1 cellular context compared by ENCODE assay signal in genomic region chr1:24292887-24293286, GRCh38.
TF ChIP-seq lines count a peak whose summit lies in the region.

No MANE protein-coding gene starts in this region.

TF ChIP-seq in IMR-90, 13 proteins besides CTCF, POLR2A, EP300 and RAD21:
- TF ChIP-seq MXI1 (IDR thresholded peaks at IDR 0.05; ENCODE audit: borderline replicate concordance, low read depth, low read length) (no peak), RFX5 (IDR thresholded peaks at IDR 0.05; ENCODE audit: low read depth, low read length) (no peak), FOS (IDR thresholded peaks at IDR 0.05; ENCODE audit: low read depth, low read length) (no peak), CHD1 (IDR thresholded peaks at IDR 0.05; ENCODE audit: low read depth, low read length) (no peak), SMC3 (IDR thresholded peaks at IDR 0.05; ENCODE audit: low read depth, low read length) (no peak), ELK1 (IDR thresholded peaks at IDR 0.05; ENCODE audit: borderline replicate concordance, low read depth, low read length) (no peak), BHLHE40 (IDR thresholded peaks at IDR 0.05; ENCODE audit: low read depth, low read length) (no peak), MAFK (IDR thresholded peaks at IDR 0.05; ENCODE audit: low read depth, low read length) (no peak), MAZ (IDR thresholded peaks at IDR 0.05; ENCODE audit: borderline replicate concordance, low read depth, low read length) (no peak), RCOR1 (IDR thresholded peaks at IDR 0.05; ENCODE audit: insufficient replicate concordance, low read length) (no peak), CEBPB (IDR thresholded peaks at IDR 0.05; ENCODE audit: low read depth, low read length) (no peak), NFE2L2 (IDR thresholded peaks at IDR 0.05; ENCODE audit: low read depth, low read length) (no peak), USF2 (IDR thresholded peaks at IDR 0.05; ENCODE audit: low read depth, low read length) (no peak)
